ENCODE assay signal across 1 cellular context in the genomic region with DNA sequence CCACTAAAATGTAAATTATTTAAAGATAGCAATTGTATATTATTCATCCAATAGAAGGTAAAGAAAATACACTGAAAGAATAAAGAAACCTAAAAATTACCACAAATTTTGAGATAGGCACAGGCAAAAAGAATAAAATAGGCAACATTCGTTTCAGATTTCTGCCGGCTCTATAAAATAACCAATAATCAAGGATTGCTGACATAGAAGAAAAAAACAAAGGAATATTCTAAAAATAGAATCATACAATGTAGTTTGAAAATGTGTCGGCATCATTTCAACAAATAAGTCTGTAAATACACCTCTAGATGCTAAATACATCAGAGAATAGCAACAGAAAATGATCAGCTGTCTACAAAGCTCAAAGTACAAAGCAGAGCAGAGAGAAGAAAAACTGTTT.
TF ChIP-seq lines count a peak whose summit lies in the region.

No MANE protein-coding gene starts in this region.

TF ChIP-seq in HepG2, 621 proteins besides CTCF, POLR2A, EP300 and RAD21 (continued from another document):
- TF ChIP-seq ZNF414 (CRISPR knock-in tag; IDR thresholded peaks at IDR 0.05) (no peak), ZNF839 (CRISPR knock-in tag; IDR thresholded peaks at IDR 0.05; ENCODE audit: borderline replicate concordance) (no peak)
